In genomic region chr5:176765687-176766086, GRCh38 we compare ENCODE assay signal across 9 cellular contexts. TPM values are rescaled to one million over a fixed set of nuclear protein-coding genes. Genes with fewer than 3 reads are reported as not detected.
"Had no signal": no experiment of that assay in that cellular context is flagged by ENCODE, and none has a peak within 500 bp of the region (broad histone marks: within the 10 kb centered on the region; RNA-seq: fewer than 3 reads in every experiment).

No MANE protein-coding gene starts in this region.

- ATAC-seq: GM12878 had no signal

- H3K4me3 ChIP-seq: GM12878 had no signal

- FAIRE-seq: G401.6, GM12878, GM12891, GM12892, GM18507, GM19239 had no signal

- DNase-seq: GDM1, GF-D8 had no signal

RNA-seq across cellular contexts. Expression of gene UNC5A, which starts 44.7 kb away (rescaled TPM):
- total RNA-seq: G401, GM12878 had no signal
- polyA plus RNA-seq: GM12878 had no signal
